Comparison of ENCODE assay signal across 1 cellular context in genomic region chr5:151215546-151215880, GRCh38.
TF ChIP-seq lines count a peak whose summit lies in the region.

No MANE protein-coding gene starts in this region.

TF ChIP-seq in IMR-90, 13 proteins besides CTCF, POLR2A, EP300 and RAD21:
- TF ChIP-seq FOS (IDR thresholded peaks at IDR 0.05; ENCODE audit: low read depth, low read length) = no peak
- TF ChIP-seq SMC3 (IDR thresholded peaks at IDR 0.05; ENCODE audit: low read depth, low read length) = no peak
- TF ChIP-seq MXI1 (IDR thresholded peaks at IDR 0.05; ENCODE audit: borderline replicate concordance, low read depth, low read length) = no peak
- no peak for TF ChIP-seq ELK1 (IDR thresholded peaks at IDR 0.05; ENCODE audit: borderline replicate concordance, low read depth, low read length)
- no peak for TF ChIP-seq RCOR1 (IDR thresholded peaks at IDR 0.05; ENCODE audit: insufficient replicate concordance, low read length)
- TF ChIP-seq BHLHE40 (IDR thresholded peaks at IDR 0.05; ENCODE audit: low read depth, low read length) = no peak
- TF ChIP-seq MAFK (IDR thresholded peaks at IDR 0.05; ENCODE audit: low read depth, low read length) = no peak
- no peak for TF ChIP-seq CHD1 (IDR thresholded peaks at IDR 0.05; ENCODE audit: low read depth, low read length)
- no peak for TF ChIP-seq RFX5 (IDR thresholded peaks at IDR 0.05; ENCODE audit: low read depth, low read length)
- TF ChIP-seq USF2 (IDR thresholded peaks at IDR 0.05; ENCODE audit: low read depth, low read length) = no peak
- no peak for TF ChIP-seq CEBPB (IDR thresholded peaks at IDR 0.05; ENCODE audit: low read depth, low read length)
- TF ChIP-seq NFE2L2 (IDR thresholded peaks at IDR 0.05; ENCODE audit: low read depth, low read length) = no peak
- no peak for TF ChIP-seq MAZ (IDR thresholded peaks at IDR 0.05; ENCODE audit: borderline replicate concordance, low read depth, low read length)
